In genomic region chr22:41181349-41182241, GRCh38 we compare ENCODE assay signal across 10 cellular contexts. TPM values are rescaled to one million over a fixed set of nuclear protein-coding genes. Genes with fewer than 3 reads are reported as not detected.
DNase-seq lines count a peak whose midpoint lies in the region; ATAC-seq, FAIRE-seq and TF ChIP-seq lines count a peak whose summit lies in the region.
"Had no signal": no experiment of that assay in that cellular context is flagged by ENCODE, and none has a peak within 500 bp of the region (broad histone marks: within the 10 kb centered on the region; RNA-seq: fewer than 3 reads in every experiment).

No MANE protein-coding gene starts in this region.

- TF ChIP-seq EP300 in K562 (IDR thresholded peaks at IDR 0.05; ENCODE audit: low read length), result no peak

- H3K36me3 ChIP-seq in K562 (ENCODE audit: control insufficient read depth, insufficient read depth, low read length), result peaks cover 29% of the 10 kb centered on the region; the same call in 2 of the 3 replicates
- H3K36me3 ChIP-seq in lower lobe of right lung, result peaks cover 35% of the 10 kb centered on the region
- H3K36me3 ChIP-seq in effector memory CD4-positive, alpha-beta T cell (ENCODE audit: control insufficient read depth, insufficient read depth, low read length), result peaks cover 23% of the 10 kb centered on the region

- H3K4me3 ChIP-seq in K562 (no peak overlapping the region), lower lobe of right lung (no peak overlapping the region)
- H3K4me3 ChIP-seq in effector memory CD4-positive, alpha-beta T cell (ENCODE audit: insufficient read depth, low read depth, low read length, poor library complexity, severe bottlenecking), result no peak overlapping the region
- H3K4me3 ChIP-seq: pancreas, SJSA1 had no signal

- intact Hi-C loops in K562 (cut with micrococcal nuclease), result no loop called here
- intact Hi-C loops in lower lobe of right lung (cut with DNase I), result no loop called here

- 90% methylated on average over 12 of the region's 15 CpGs for WGBS in K562 (ENCODE audit: insufficient coverage, low coverage, missing lambda C conversion rate)

- H3K79me2 ChIP-seq in K562 (ENCODE audit: control insufficient read depth, insufficient read depth, low read length), result no peaks in the 10 kb centered on the region; the same call in 2 of the 3 replicates

- H3K4me1 ChIP-seq in K562 (replicated peaks in 1 of 2; ENCODE audit: control insufficient read depth in 2 of 2, insufficient read depth in 2 of 2, low read length in 2 of 2), result no peaks in the 10 kb centered on the region; a peak in 1 of 5 replicates
- H3K4me1 ChIP-seq in lower lobe of right lung, result peaks cover 11% of the 10 kb centered on the region
- H3K4me1 ChIP-seq in effector memory CD4-positive, alpha-beta T cell (ENCODE audit: control insufficient read depth, insufficient read depth, low read length, poor library complexity, severe bottlenecking), result no peaks in the 10 kb centered on the region
- H3K4me1 ChIP-seq: pancreas had no signal

- POLR2A ChIA-PET in K562 (lab: Yijun Ruan, JAX), result interaction anchor here (0.6 to 1.7 kb wide), 5 partner anchors 8 to 160 kb away, joined by 3 to 4 read pairs (median 3); no protein-coding TSS in a partner anchor

- peaks cover 5% of the 10 kb centered on the region; the same call in 1 of the 2 replicates for H4K20me1 ChIP-seq in K562 (replicated peaks; ENCODE audit: control insufficient read depth, insufficient read depth, low read length)

- no peak for TF ChIP-seq RAD21 in K562 (CRISPR knock-in tag; conservative IDR thresholded peaks at IDR 0.05 in 1 of 2, IDR thresholded peaks at IDR 0.05 in 1 of 2)

- no TSS peak for BruUV-seq in K562 (replicated peaks; lab: Mats Ljungman, UMichigan)

- no peak overlapping the region for H2AFZ ChIP-seq in K562 (ENCODE audit: low read depth, low read length)

- no peak overlapping the region for H3K9ac ChIP-seq in K562 (ENCODE audit: insufficient read depth in 1 of 2, low read depth in 2 of 2, low read length in 2 of 2)

- no peak overlapping the region for H3K4me2 ChIP-seq in K562 (ENCODE audit: insufficient read depth, low read length)

- no peak for TF ChIP-seq CTCF in K562 (IDR thresholded peaks at IDR 0.05 in 2 of 3, conservative IDR thresholded peaks at IDR 0.05 in 1 of 3; ENCODE audit: insufficient read depth in 2 of 3, low read depth in 1 of 3, low read length in 3 of 3)
- no peak for TF ChIP-seq CTCF in lower lobe of right lung (IDR thresholded peaks at IDR 0.05)
- TF ChIP-seq CTCF in GM20000 (IDR thresholded peaks at IDR 0.05; ENCODE audit: extremely low read depth, missing control alignments), result no peak

- H3K27me3 ChIP-seq in K562 (ENCODE audit: control insufficient read depth in 2 of 2, insufficient read depth in 2 of 2, low read length in 2 of 2) (no peaks in the 10 kb centered on the region), lower lobe of right lung (ENCODE audit: low read depth) (no peaks in the 10 kb centered on the region)
- H3K27me3 ChIP-seq in effector memory CD4-positive, alpha-beta T cell (replicated peaks; ENCODE audit: control insufficient read depth, insufficient read depth, low read length, poor library complexity, severe bottlenecking), result no peaks in the 10 kb centered on the region
- H3K27me3 ChIP-seq: pancreas, SJSA1 had no signal

- H3K9me1 ChIP-seq in K562 (ENCODE audit: control insufficient read depth, insufficient read depth, low read length), result no peaks in the 10 kb centered on the region

- in situ Hi-C loops in K562 (cut with MboI), result no loop called here

- no peaks in the 10 kb centered on the region for H3K9me3 ChIP-seq in K562 (replicated peaks; ENCODE audit: control insufficient read depth, insufficient read depth, low read depth, low read length)
- no peaks in the 10 kb centered on the region for H3K9me3 ChIP-seq in lower lobe of right lung
- H3K9me3 ChIP-seq in effector memory CD4-positive, alpha-beta T cell (ENCODE audit: control insufficient read depth, low read length), result no peaks in the 10 kb centered on the region
- H3K9me3 ChIP-seq: pancreas, SJSA1 had no signal

- TF ChIP-seq POLR2A in K562 (conservative IDR thresholded peaks at IDR 0.05), result 0 out of 2 replicates have a peak, but pooled peaks have one; percentile 34

- DNase-seq in AG20443 (ENCODE audit: low spot score) (peak; percentile 58), HS-5 (ENCODE audit: low read depth) (peak; percentile 54), K562 (ENCODE audit: extremely low read depth in 1 of 4, low spot score in 3 of 4) (no peak), lower lobe of right lung (no peak), GM20000 (ENCODE audit: low spot score) (no peak)
- DNase-seq in effector memory CD4-positive, alpha-beta T cell, result no peak
- DNase-seq: pancreas had no signal

- CTCF ChIA-PET in K562 (lab: Yijun Ruan, JAX; ENCODE audit: low intra/inter-chr PET ratio), result no interaction called here

- ATAC-seq in K562, result peak; percentile 50
- ATAC-seq in lower lobe of right lung, result peak; percentile 80 to 84
- no peak for ATAC-seq in HG02970 (IDR thresholded peaks at IDR 0.05; ENCODE audit: low FRiP score, unreplicated experiment)
- ATAC-seq in HG02678 (IDR thresholded peaks at IDR 0.05; ENCODE audit: unreplicated experiment), result no peak

- no peak for FAIRE-seq in K562 (lab: Jason Lieb, UNC)
- FAIRE-seq: pancreas had no signal

- no peak overlapping the region for H3K27ac ChIP-seq in K562 (ENCODE audit: extremely low read depth, low read depth, low read length)
- no peak overlapping the region for H3K27ac ChIP-seq in lower lobe of right lung
- no peak overlapping the region for H3K27ac ChIP-seq in effector memory CD4-positive, alpha-beta T cell (ENCODE audit: insufficient read depth, low read length, poor library complexity, severe bottlenecking)
- H3K27ac ChIP-seq: pancreas, SJSA1 had no signal

TF ChIP-seq in K562, 482 proteins besides CTCF, POLR2A, EP300 and RAD21 (continues in another document):
- no peak for TF ChIP-seq MECOM (CRISPR knock-in tag; IDR thresholded peaks at IDR 0.05)
- no peak for TF ChIP-seq RFX5 (IDR thresholded peaks at IDR 0.05; ENCODE audit: low read depth, low read length)
- TF ChIP-seq, protein P1, sequence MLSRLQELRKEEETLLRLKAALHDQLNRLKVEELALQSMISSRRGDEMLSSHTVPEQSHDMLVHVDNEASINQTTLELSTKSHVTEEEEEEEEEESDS (CRISPR knock-in tag; IDR thresholded peaks at IDR 0.05), result no peak
- TF ChIP-seq GMEB1 (CRISPR knock-in tag; IDR thresholded peaks at IDR 0.05), result no peak
- no peak for TF ChIP-seq TEAD4 (IDR thresholded peaks at IDR 0.05; ENCODE audit: low read length)
- TF ChIP-seq TEAD4 (CRISPR knock-in tag; IDR thresholded peaks at IDR 0.05; ENCODE audit: borderline replicate concordance), result no peak

RNA-seq across cellular contexts. Expression of gene L3MBTL2, which starts 23.5 kb away (rescaled TPM):
- total RNA-seq in K562 (2011; cell fraction: chromatin; rRNA removed; ENCODE audit: low replicate concordance), result 30.3 and 60.3 TPM in 2 replicates
- total RNA-seq in K562 (2011; cell fraction: nucleolus; rRNA removed), result 35.0 and 35.3 TPM in 2 replicates
- total RNA-seq in K562 (2011; cell fraction: nucleoplasm; rRNA removed), result 28.8 and 30.5 TPM in 2 replicates
- total RNA-seq in K562 (2014; rRNA removed) (16.7 and 23.0 TPM in 2 replicates), K562 (2014; rRNA removed; fragmentation: Illumina TruSeq; extraction: Trizol) (12.9 and 14.7 TPM in 2 replicates), K562 (2015; rRNA removed; fragmentation: Illumina TruSeq; extraction: Trizol) (18.6 and 19.1 TPM in 2 replicates), K562 (2021) (21.6 and 23.1 TPM in 2 replicates), lower lobe of right lung (22.8 TPM)
- polyA plus RNA-seq in K562 (2011; rRNA removed) (15.7 and 17.2 TPM in 2 replicates), K562 (2014; fragmentation: Illumina TruSeq; extraction: Trizol) (20.6 and 23.0 TPM in 2 replicates), K562 (2014; fragmentation: Nextera tagmentation; extraction: Ambion mirVana) (10 to 100 TPM; 10.3 to 21.0 TPM), K562 (2014; rRNA removed) (18.8 and 20.5 TPM in 2 replicates)
- polyA plus RNA-seq in K562 (2011; cell fraction: cytosol; rRNA removed), result 15.2 and 20.4 TPM in 2 replicates
- 25.9 and 35.9 TPM in 2 replicates for polyA plus RNA-seq in K562 (2011; cell fraction: nucleus; rRNA removed)
- polyA plus RNA-seq in K562 (2012), result 16.3 and 16.5 TPM in 2 replicates
- 19.2 and 24.6 TPM in 2 replicates for polyA minus RNA-seq in K562 (2011; rRNA and poly(A)+ RNA removed)
- 10.3 and 12.2 TPM in 2 replicates for polyA minus RNA-seq in K562 (2011; cell fraction: cytosol; rRNA and poly(A)+ RNA removed)
- 11.6 and 16.6 TPM in 2 replicates for polyA minus RNA-seq in K562 (2011; cell fraction: nucleus; rRNA and poly(A)+ RNA removed)

RNA-seq across cellular contexts. Expression of gene CHADL, which starts 59.1 kb away (rescaled TPM):
- not detected in 2 replicates for total RNA-seq in K562 (2011; cell fraction: chromatin; rRNA removed; ENCODE audit: low replicate concordance)
- total RNA-seq in K562 (2011; cell fraction: nucleolus; rRNA removed), result 0.39 TPM in 1 of 2 replicates, not detected in the other
- not detected in 2 replicates for total RNA-seq in K562 (2011; cell fraction: nucleoplasm; rRNA removed)
- total RNA-seq in K562 (2014; rRNA removed) (not detected in 2 replicates), K562 (2014; rRNA removed; fragmentation: Illumina TruSeq; extraction: Trizol) (not detected in 2 replicates), K562 (2015; rRNA removed; fragmentation: Illumina TruSeq; extraction: Trizol) (not detected in 2 replicates), K562 (2021) (not detected in 2 replicates), lower lobe of right lung (3.6 TPM)
- polyA plus RNA-seq in K562 (2011; rRNA removed) (not detected in 2 replicates), K562 (2014; fragmentation: Illumina TruSeq; extraction: Trizol) (not detected in 2 replicates), K562 (2014; fragmentation: Nextera tagmentation; extraction: Ambion mirVana) (not detected), K562 (2014; rRNA removed) (not detected in 2 replicates)
- not detected in 2 replicates for polyA plus RNA-seq in K562 (2011; cell fraction: cytosol; rRNA removed)
- not detected in 2 replicates for polyA plus RNA-seq in K562 (2011; cell fraction: nucleus; rRNA removed)
- not detected in 2 replicates for polyA plus RNA-seq in K562 (2012)
- not detected in 2 replicates for polyA minus RNA-seq in K562 (2011; rRNA and poly(A)+ RNA removed)
- polyA minus RNA-seq in K562 (2011; cell fraction: cytosol; rRNA and poly(A)+ RNA removed), result not detected in 2 replicates
- not detected in 2 replicates for polyA minus RNA-seq in K562 (2011; cell fraction: nucleus; rRNA and poly(A)+ RNA removed)

Comparison
In these comparisons a context has a peak if more than half of its experiments do, and no peak if none do; other contexts are left out.
1. DNase-seq: peak in AG20443 (single experiment) and HS-5 (single experiment); none in K562 (0 of 4), lower lobe of right lung (single experiment), GM20000 (single experiment) and effector memory CD4-positive, alpha-beta T cell (0 of 3).
2. ATAC-seq: peak in K562 (single experiment) and lower lobe of right lung (2 of 2); none in HG02970 (single experiment) and HG02678 (single experiment).